ENCODE assay signal across 17 cellular contexts in the genomic region with DNA sequence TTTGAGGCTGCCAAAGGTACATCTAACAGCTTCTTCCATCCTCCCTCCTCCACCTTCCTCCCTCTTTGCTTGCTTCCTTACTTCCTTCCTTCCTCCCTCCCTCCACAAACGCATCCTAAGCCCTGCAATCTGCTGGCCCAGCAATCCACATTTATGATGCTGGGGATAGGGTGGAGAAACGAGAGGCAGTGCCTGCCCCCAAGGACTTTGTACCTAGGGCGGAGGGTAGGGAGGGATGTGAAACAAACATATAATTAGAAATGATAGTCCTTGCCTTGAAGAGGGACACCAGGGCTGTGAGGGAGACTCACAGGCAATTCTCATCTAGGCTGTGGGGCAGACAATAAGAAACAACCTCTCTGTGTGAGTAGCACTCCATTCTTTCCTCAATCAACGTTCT.
DNase-seq lines count a peak whose midpoint lies in the region; ATAC-seq and TF ChIP-seq lines count a peak whose summit lies in the region.
"Had no signal": no experiment of that assay in that cellular context is flagged by ENCODE, and none has a peak within 500 bp of the region (broad histone marks: within the 10 kb centered on the region; RNA-seq: fewer than 3 reads in every experiment).

No MANE protein-coding gene starts in this region.

- intact Hi-C loops in right lobe of liver (cut with DNase I) = no loop called here
- intact Hi-C loops in colonic mucosa (cut with DNase I) = no loop called here
- intact Hi-C loops in cardiac septum (cut with DNase I) = no loop called here

- no peaks in the 10 kb centered on the region for H3K9me3 ChIP-seq in liver (ENCODE audit: control insufficient read depth in 4 of 4, low read length in 3 of 4)
- no peaks in the 10 kb centered on the region for H3K9me3 ChIP-seq in right lobe of liver
- H3K9me3 ChIP-seq in colonic mucosa = no peaks in the 10 kb centered on the region
- no peaks in the 10 kb centered on the region for H3K9me3 ChIP-seq in osteoblast (ENCODE audit: low read depth, low read length)
- peaks cover 0 to 37% of the 10 kb centered on the region in 2 donors for H3K9me3 ChIP-seq in neuronal stem cell (replicated peaks in 1 of 2; ENCODE audit: control insufficient read depth in 2 of 2, insufficient read depth in 1 of 2, low read depth in 1 of 2, low read length in 2 of 2)
- H3K9me3 ChIP-seq: SK-N-SH had no signal

- no peak overlapping the region for H4K8ac ChIP-seq in neuronal stem cell (ENCODE audit: low read depth, low read length)

- H2AK5ac ChIP-seq in neuronal stem cell (ENCODE audit: low read depth, low read length) = no peak overlapping the region

- ATAC-seq in right lobe of liver (no peak), HG03108 (IDR thresholded peaks at IDR 0.05; ENCODE audit: unreplicated experiment) (no peak), HG03039 (IDR thresholded peaks at IDR 0.05; ENCODE audit: unreplicated experiment) (no peak)
- ATAC-seq: Panc1 had no signal

- H3K4me1 ChIP-seq in liver (ENCODE audit: control insufficient read depth in 4 of 4, insufficient read depth in 4 of 4, low read length in 3 of 4) = no peaks in the 10 kb centered on the region
- H3K4me1 ChIP-seq in right lobe of liver = no peaks in the 10 kb centered on the region
- peaks cover 18% of the 10 kb centered on the region for H3K4me1 ChIP-seq in colonic mucosa
- H3K4me1 ChIP-seq in osteoblast (ENCODE audit: insufficient read depth, low read length) = no peaks in the 10 kb centered on the region
- no peaks in the 10 kb centered on the region for H3K4me1 ChIP-seq in neuronal stem cell (ENCODE audit: control insufficient read depth in 2 of 2, insufficient read depth in 1 of 2, low read depth in 1 of 2, low read length in 2 of 2)

- H3K18ac ChIP-seq in neuronal stem cell (ENCODE audit: low read length) = no peak overlapping the region

- no peaks in the 10 kb centered on the region for H3K27me3 ChIP-seq in liver (ENCODE audit: control insufficient read depth in 4 of 4, insufficient read depth in 4 of 4, low read length in 3 of 4)
- no peaks in the 10 kb centered on the region for H3K27me3 ChIP-seq in right lobe of liver
- no peaks in the 10 kb centered on the region for H3K27me3 ChIP-seq in colonic mucosa
- no peaks in the 10 kb centered on the region for H3K27me3 ChIP-seq in osteoblast (ENCODE audit: insufficient read depth, low read length)
- H3K27me3 ChIP-seq in neuronal stem cell (ENCODE audit: control insufficient read depth in 3 of 3, insufficient read depth in 3 of 3, low read depth in 1 of 3, low read length in 3 of 3) = peaks cover 0 to 3% (median 0%) of the 10 kb centered on the region in 3 experiments

- WGBS in liver = 27% methylated on average over 4 of the region's 4 CpGs
- WGBS in right lobe of liver (ENCODE audit: insufficient coverage, low coverage, low lambda C conversion rate, missing lambda C conversion rate) = 11% methylated on average over 4 of the region's 4 CpGs
- WGBS in neuronal stem cell (ENCODE audit: extremely low coverage in 2 of 2, insufficient read length in 2 of 2, insufficient replicate concordance in 1 of 2), 2 donors = no CpG with 5 or more reads among the region's 4 CpGs

- H2AFZ ChIP-seq in osteoblast (ENCODE audit: low read length) (no peak overlapping the region), neuronal stem cell (ENCODE audit: low read length) (no peak overlapping the region)

- no peak overlapping the region for H2BK12ac ChIP-seq in neuronal stem cell (ENCODE audit: low read length)

- H3K9ac ChIP-seq in liver (ENCODE audit: low read depth in 1 of 2, low read length in 2 of 2) (no peak overlapping the region), colonic mucosa (ENCODE audit: low read depth in 2 of 2, low read length in 2 of 2) (peak overlapping the region in 1 of 2 donors; percentile 48), neuronal stem cell (ENCODE audit: low read depth, low read length, poor library complexity) (no peak overlapping the region)
- H3K9ac ChIP-seq: KMS-11, SK-N-SH had no signal

- no peak overlapping the region for H2BK15ac ChIP-seq in neuronal stem cell (ENCODE audit: low read length)

- H3K79me1 ChIP-seq in neuronal stem cell (ENCODE audit: low read depth, low read length) = no peaks in the 10 kb centered on the region

- no peak overlapping the region for H3K27ac ChIP-seq in liver (ENCODE audit: low read depth in 1 of 2, low read length in 2 of 2)
- H3K27ac ChIP-seq in right lobe of liver = no peak overlapping the region
- peak overlapping the region; percentile 71 for H3K27ac ChIP-seq in colonic mucosa
- H3K27ac ChIP-seq in osteoblast (ENCODE audit: low read depth, low read length) = no peak overlapping the region
- no peak overlapping the region for H3K27ac ChIP-seq in neuronal stem cell (replicated peaks; ENCODE audit: low read length)
- H3K27ac ChIP-seq: KMS-11 had no signal

- H2BK120ac ChIP-seq in neuronal stem cell (ENCODE audit: low read depth, low read length) = no peak overlapping the region

- H3K36me3 ChIP-seq in liver (ENCODE audit: control insufficient read depth in 4 of 4, insufficient read depth in 3 of 4, low read depth in 1 of 4, low read length in 3 of 4) (no peaks in the 10 kb centered on the region), right lobe of liver (no peaks in the 10 kb centered on the region), colonic mucosa (no peaks in the 10 kb centered on the region), osteoblast (ENCODE audit: insufficient read depth, low read length) (no peaks in the 10 kb centered on the region), neuronal stem cell (replicated peaks in 1 of 2; ENCODE audit: control insufficient read depth in 2 of 2, insufficient read depth in 2 of 2, low read length in 2 of 2) (no peaks in the 10 kb centered on the region)

- TF ChIP-seq CTCF in liver (IDR thresholded peaks at IDR 0.05; ENCODE audit: low read depth, low read length, missing input control) (no peak), right lobe of liver (IDR thresholded peaks at IDR 0.05) (no peak), colonic mucosa (IDR thresholded peaks at IDR 0.05) (no peak), osteoblast (IDR thresholded peaks at IDR 0.05; ENCODE audit: extremely low read depth, low read depth, low read length) (no peak)

- no peak overlapping the region for H3K14ac ChIP-seq in neuronal stem cell (ENCODE audit: low read length)

- TF ChIP-seq RAD21 in liver (IDR thresholded peaks at IDR 0.05) = no peak

- no peak for TF ChIP-seq POLR2A in right lobe of liver (IDR thresholded peaks at IDR 0.05)

- DNase-seq in right lobe of liver (no peak), colonic mucosa (peak; percentile 84), osteoblast (ENCODE audit: insufficient read length, low spot score, missing footprints) (peak; percentile 41), neuronal stem cell (ENCODE audit: low spot score) (no peak), cardiac septum (ENCODE audit: low spot score) (no peak)
- DNase-seq: CD4-positive, CD25-positive, alpha-beta regulatory T cell; HCEC 1CT; MM.1S; NCI-H2029; NCI-H446; NCI-H82; SK-N-SH had no signal

- no peak overlapping the region for H3K4me3 ChIP-seq in liver (ENCODE audit: low read depth in 1 of 3, low read length in 3 of 3)
- H3K4me3 ChIP-seq in right lobe of liver = no peak overlapping the region
- no peak overlapping the region for H3K4me3 ChIP-seq in colonic mucosa
- no peak overlapping the region for H3K4me3 ChIP-seq in osteoblast (ENCODE audit: insufficient read depth, low read length)
- H3K4me3 ChIP-seq in neuronal stem cell (ENCODE audit: low read length in 2 of 2) = no peak overlapping the region

- no peak overlapping the region for H4K91ac ChIP-seq in neuronal stem cell (ENCODE audit: low read depth, low read length, poor library complexity)

- H3K23ac ChIP-seq in neuronal stem cell (ENCODE audit: low read depth, low read length, poor library complexity) = no peak overlapping the region

- H4K20me1 ChIP-seq in osteoblast (ENCODE audit: insufficient read depth, low read length) = no peaks in the 10 kb centered on the region

- H3K79me2 ChIP-seq in osteoblast (ENCODE audit: insufficient read depth, low read length) = no peaks in the 10 kb centered on the region

- H2BK5ac ChIP-seq in neuronal stem cell (ENCODE audit: low read length) = no peak overlapping the region

- no peak overlapping the region for H3K4ac ChIP-seq in neuronal stem cell (ENCODE audit: low read length)

- H3K4me2 ChIP-seq in osteoblast (ENCODE audit: insufficient read depth, low read length) = no peak overlapping the region
- H3K4me2 ChIP-seq in neuronal stem cell (ENCODE audit: insufficient read depth, low read length, poor library complexity, severe bottlenecking) = no peak overlapping the region
- H3K4me2 ChIP-seq: KMS-11, SK-N-SH had no signal

TF ChIP-seq in liver, 16 proteins besides CTCF, POLR2A, EP300 and RAD21:
- TF ChIP-seq HNF4A (conservative IDR thresholded peaks at IDR 0.05) = peak; percentile 17 to 45
- TF ChIP-seq SP1 (IDR thresholded peaks at IDR 0.05) = no peak

Comparison
In these comparisons a context has a peak if more than half of its experiments do, and no peak if none do; other contexts are left out.
1. DNase-seq: peak in colonic mucosa (single experiment) and osteoblast (single experiment); none in right lobe of liver (0 of 3), neuronal stem cell (single experiment) and cardiac septum (single experiment).